In genomic region chr2:203484266-203485112, GRCh38 we compare ENCODE assay signal across 8 cellular contexts.
DNase-seq lines count a peak whose midpoint lies in the region; ATAC-seq and TF ChIP-seq lines count a peak whose summit lies in the region.

No MANE protein-coding gene starts in this region.

- no peak overlapping the region for H3K4me3 ChIP-seq in adipocyte (ENCODE audit: low read length)
- H3K4me3 ChIP-seq in iPS-18a (ENCODE audit: low read length), result no peak overlapping the region

- H3K9ac ChIP-seq in adipocyte (ENCODE audit: low read length) (no peak overlapping the region), iPS-18a (ENCODE audit: low read length) (no peak overlapping the region)

- peaks cover 34% of the 10 kb centered on the region for H3K36me3 ChIP-seq in adipocyte (ENCODE audit: control insufficient read depth, insufficient read depth, low read length, severe bottlenecking)
- peaks cover under 1% of the 10 kb centered on the region for H3K36me3 ChIP-seq in iPS-18a (ENCODE audit: control insufficient read depth, low read depth, low read length)

- H3K27me3 ChIP-seq in adipocyte (replicated peaks; ENCODE audit: control insufficient read depth, insufficient read depth, low read length) (no peaks in the 10 kb centered on the region), iPS-18a (ENCODE audit: control insufficient read depth, insufficient read depth, low read length) (no peaks in the 10 kb centered on the region)

- H3K4me1 ChIP-seq in adipocyte (ENCODE audit: control insufficient read depth, insufficient read depth, low read length) (no peaks in the 10 kb centered on the region), iPS-18a (ENCODE audit: control insufficient read depth, low read depth, low read length) (peaks cover 4% of the 10 kb centered on the region)

- DNase-seq in NCI-H82 (lab: John Stamatoyannopoulos, UW) (peak; percentile 59), NCI-H82 treated with DMSO at 0.1 percent for 48 hours (lab: John Stamatoyannopoulos, UW; ENCODE audit: unreplicated experiment) (no peak), adipocyte (ENCODE audit: low read depth) (peak; percentile 42), DMS153 (lab: John Stamatoyannopoulos, UW) (no peak)
- DNase-seq in stimulated activated CD4-positive, alpha-beta T cell treated with anti-CD3 and anti-CD28 coated beads, TNF-alpha, amount 100 ng/mL, for 24 hours (ENCODE audit: low read depth in 3 of 3), result peak; percentile 16 to 41 (median 17)

- H3K9me3 ChIP-seq in adipocyte (ENCODE audit: control insufficient read depth, low read length) (no peaks in the 10 kb centered on the region), iPS-18a (ENCODE audit: control insufficient read depth, low read depth, low read length) (no peaks in the 10 kb centered on the region)

- H3K27ac ChIP-seq in iPS-18a (ENCODE audit: low read length), result peak overlapping the region; percentile 1

- ATAC-seq in HG02981 (IDR thresholded peaks at IDR 0.05; ENCODE audit: unreplicated experiment), result peak; percentile 80
- peak; percentile 86 for ATAC-seq in SK-N-SH treated with all-trans-retinoic acid at 6 μM for 48 hours

TF ChIP-seq in SK-N-SH treated with all-trans-retinoic acid at 6 μM for 48 hours, 23 proteins besides CTCF, POLR2A, EP300 and RAD21:
- TF ChIP-seq ESRRG (CRISPR knock-in tag; IDR thresholded peaks at IDR 0.05), result no peak
- no peak for TF ChIP-seq CREB5 (CRISPR knock-in tag; IDR thresholded peaks at IDR 0.05; ENCODE audit: low read depth)
- TF ChIP-seq ZNF70 (CRISPR knock-in tag; IDR thresholded peaks at IDR 0.05), result no peak
- no peak for TF ChIP-seq CSRNP3 (CRISPR knock-in tag; IDR thresholded peaks at IDR 0.05)
- TF ChIP-seq GLIS3 (CRISPR knock-in tag; IDR thresholded peaks at IDR 0.05), result no peak

Comparison
In these comparisons a context has a peak if more than half of its experiments do, and no peak if none do; other contexts are left out.
1. DNase-seq: peak in NCI-H82 (single experiment), adipocyte (single experiment) and stimulated activated CD4-positive, alpha-beta T cell treated with anti-CD3 and anti-CD28 coated beads, TNF-alpha, amount 100 ng/mL, for 24 hours (3 of 3); none in NCI-H82 treated with DMSO at 0.1 percent for 48 hours (single experiment) and DMS153 (single experiment).